ENCODE assay signal across 8 cellular contexts in genomic region chr13:100675660-100676129, GRCh38. TPM values are rescaled to one million over a fixed set of nuclear protein-coding genes. Genes with fewer than 3 reads are reported as not detected.
DNase-seq lines count a peak whose midpoint lies in the region; ATAC-seq, FAIRE-seq and TF ChIP-seq lines count a peak whose summit lies in the region.

No MANE protein-coding gene starts in this region.

- H3K4me3 Mint-ChIP-seq in naive thymus-derived CD8-positive, alpha-beta T cell, result peak overlapping the region; percentile 87 to 96 (median 93)

- no peaks in the 10 kb centered on the region for H3K9me3 Mint-ChIP-seq in naive thymus-derived CD8-positive, alpha-beta T cell

- H3K27ac Mint-ChIP-seq in naive thymus-derived CD8-positive, alpha-beta T cell, result peak overlapping the region; percentile 12 to 95 (median 90)

- H3K9me3 ChIP-seq in KOPT-K1 (ENCODE audit: insufficient read depth, low read length, poor library complexity, severe bottlenecking), result no peaks in the 10 kb centered on the region

- H3K27ac ChIP-seq in KOPT-K1 (ENCODE audit: low read depth, low read length, poor library complexity, severe bottlenecking), result peak overlapping the region; percentile 76

- FAIRE-seq in bronchial epithelial cell (lab: Jason Lieb, UNC), result no peak

- POLR2A ChIA-PET in AG04449 (lab: Yijun Ruan, JAX), result no interaction called here
- POLR2A ChIA-PET in naive thymus-derived CD8-positive, alpha-beta T cell (lab: Charles Lee), result no interaction called here

- H3K4me1 Mint-ChIP-seq in naive thymus-derived CD8-positive, alpha-beta T cell, result peaks cover 19 to 41% (median 26%) of the 10 kb centered on the region in 4 donors

- no peak for TF ChIP-seq CTCF in AG04449 (IDR thresholded peaks at IDR 0.05; ENCODE audit: insufficient read depth, low read length, missing control alignments)
- no peak for TF ChIP-seq CTCF in bronchial epithelial cell (IDR thresholded peaks at IDR 0.05; ENCODE audit: insufficient read depth, low read length, severe bottlenecking)

- CTCF ChIA-PET in AG04449 (lab: Yijun Ruan, JAX), result no interaction called here

- no peaks in the 10 kb centered on the region for H3K27me3 ChIP-seq in bronchial epithelial cell (ENCODE audit: control insufficient read depth, insufficient read depth, low read length)

- DNase-seq in AG04449 (ENCODE audit: low read depth, low spot score) (no peak), bronchial epithelial cell (ENCODE audit: low read depth) (no peak), SIG-M5 treated with dmso at 0.1 percent for 504 hours (lab: John Stamatoyannopoulos, UW; ENCODE audit: unreplicated experiment) (no peak), NCI-H1105 treated with DMSO at 0.1 percent for 48 hours (lab: John Stamatoyannopoulos, UW) (no peak)
- DNase-seq in naive thymus-derived CD8-positive, alpha-beta T cell, result peak in 4 of 10 donors; percentile 6 to 37 (median 18)

- H3K27me3 Mint-ChIP-seq in naive thymus-derived CD8-positive, alpha-beta T cell, result peaks cover 0 to 2% (median 0%) of the 10 kb centered on the region in 5 donors

- H3K36me3 ChIP-seq in KOPT-K1 (ENCODE audit: insufficient read depth, low read length), result no peaks in the 10 kb centered on the region; the same call in 1 of the 2 replicates
- H3K36me3 ChIP-seq in bronchial epithelial cell (ENCODE audit: control insufficient read depth, insufficient read depth, low read length), result no peaks in the 10 kb centered on the region

- H3K36me3 Mint-ChIP-seq in naive thymus-derived CD8-positive, alpha-beta T cell, result no peaks in the 10 kb centered on the region

- ATAC-seq in naive thymus-derived CD8-positive, alpha-beta T cell, result no peak
- ATAC-seq in HG02970 (IDR thresholded peaks at IDR 0.05; ENCODE audit: low FRiP score, unreplicated experiment), result no peak
- ATAC-seq in HG03354 (IDR thresholded peaks at IDR 0.05; ENCODE audit: poor library complexity, severe bottlenecking, unreplicated experiment), result no peak

- H3K4me3 ChIP-seq in AG04449 (ENCODE audit: low read depth, low read length), result peak overlapping the region; percentile 81
- H3K4me3 ChIP-seq in bronchial epithelial cell (ENCODE audit: low read depth, low read length), result peak overlapping the region; percentile 74

RNA-seq across cellular contexts. Expression of gene TMTC4, which starts 1.1 kb away (rescaled TPM):
- 15.7 and 17.1 TPM in 2 replicates for total RNA-seq in bronchial epithelial cell
- 10 to 100 TPM; 31.4 to 32.6 TPM for total RNA-seq in naive thymus-derived CD8-positive, alpha-beta T cell
- 1 to 10 TPM; 1.4 to 2.5 (median 2.1) TPM for polyA plus RNA-seq in naive thymus-derived CD8-positive, alpha-beta T cell
